19 cellular contexts compared by ENCODE assay signal in genomic region chr1:68281946-68282615, GRCh38. TPM values are rescaled to one million over a fixed set of nuclear protein-coding genes. Genes with fewer than 3 reads are reported as not detected.
"Had no signal": no experiment of that assay in that cellular context is flagged by ENCODE, and none has a peak within 500 bp of the region (broad histone marks: within the 10 kb centered on the region; RNA-seq: fewer than 3 reads in every experiment).

No MANE protein-coding gene starts in this region.

- H3K36me3 Mint-ChIP-seq: activated naive CD4-positive, alpha-beta T cell treated with anti-CD3 and anti-CD28 coated beads, Interleukin-2, amount 50 U/mL, for 72 hours; natural killer cell; stimulated activated effector memory CD8-positive, alpha-beta T cell treated with anti-CD3 and anti-CD28 coated beads, Interleukin-12 subunit alpha, Interleukin-12 subunit beta, amount 100 ng/mL, for 72 hours had no signal

- H3K36me3 ChIP-seq: esophagus squamous epithelium, left lung, thoracic aorta, upper lobe of right lung had no signal

- H3K27me3 Mint-ChIP-seq: activated CD4-positive, alpha-beta T cell treated with anti-CD3 and anti-CD28 coated beads, Interleukin-2, amount 10 ng/mL, durations not matched to agents 24 days and 14 days; central memory CD8-positive, alpha-beta T cell had no signal

- H3K27ac Mint-ChIP-seq: activated CD4-positive, alpha-beta T cell treated with anti-CD3 and anti-CD28 coated beads, Interleukin-2, amount 10 ng/mL, durations not matched to agents 24 days and 14 days; activated CD8-positive, alpha-beta T cell treated with anti-CD3 and anti-CD28 coated beads, Interleukin-2, amount 10 ng/mL, durations not matched to agents 7 days and 5 days; activated naive CD4-positive, alpha-beta T cell treated with anti-CD3 and anti-CD28 coated beads, Interleukin-2, amount 50 U/mL, for 72 hours; natural killer cell; stimulated activated effector memory CD8-positive, alpha-beta T cell treated with anti-CD3 and anti-CD28 coated beads, Interleukin-12 subunit alpha, Interleukin-12 subunit beta, amount 100 ng/mL, for 72 hours had no signal

- H3K9me3 Mint-ChIP-seq: activated CD4-positive, alpha-beta T cell treated with anti-CD3 and anti-CD28 coated beads, Interleukin-2, amount 10 ng/mL, durations not matched to agents 24 days and 14 days; central memory CD8-positive, alpha-beta T cell; natural killer cell had no signal

- H3K4me3 Mint-ChIP-seq: activated CD4-positive, alpha-beta T cell treated with anti-CD3 and anti-CD28 coated beads, Interleukin-2, amount 10 ng/mL, durations not matched to agents 24 days and 14 days; activated CD8-positive, alpha-beta T cell treated with anti-CD3 and anti-CD28 coated beads, Interleukin-2, amount 10 ng/mL, durations not matched to agents 7 days and 5 days; central memory CD8-positive, alpha-beta T cell; natural killer cell; stimulated activated effector memory CD8-positive, alpha-beta T cell treated with anti-CD3 and anti-CD28 coated beads, Interleukin-12 subunit alpha, Interleukin-12 subunit beta, amount 100 ng/mL, for 72 hours had no signal

- H3K9me3 ChIP-seq: body of pancreas, esophagus squamous epithelium, left lung, mucosa of descending colon, thoracic aorta, upper lobe of right lung had no signal

- H3K27ac ChIP-seq: body of pancreas, coronary artery, esophagus squamous epithelium, hepatocyte, left lung, thoracic aorta, upper lobe of right lung had no signal

- H3K79me2 ChIP-seq: hepatocyte had no signal

- H3K4me2 ChIP-seq: hepatocyte had no signal

- ATAC-seq: activated CD8-positive, alpha-beta T cell treated with anti-CD3 and anti-CD28 coated beads, Interleukin-2, amount 10 ng/mL, durations not matched to agents 7 days and 5 days; activated naive CD4-positive, alpha-beta T cell treated with anti-CD3 and anti-CD28 coated beads, Interleukin-2, amount 50 U/mL, for 72 hours; body of pancreas; left lung; mucosa of descending colon; natural killer cell; stimulated activated effector memory CD8-positive, alpha-beta T cell treated with anti-CD3 and anti-CD28 coated beads, Interleukin-12 subunit alpha, Interleukin-12 subunit beta, amount 100 ng/mL, for 72 hours; upper lobe of right lung had no signal

- DNase-seq: activated CD4-positive, alpha-beta T cell treated with anti-CD3 and anti-CD28 coated beads, Interleukin-2, amount 10 ng/mL, durations not matched to agents 24 days and 14 days; activated CD4-positive, CD25-positive, alpha-beta regulatory T cell; activated CD8-positive, alpha-beta memory T cell treated with anti-CD3 and anti-CD28 coated beads, Interleukin-2, amount 50 U/mL, for 4 hours; activated CD8-positive, alpha-beta T cell treated with anti-CD3 and anti-CD28 coated beads, Interleukin-2, amount 10 ng/mL, durations not matched to agents 7 days and 5 days; activated gamma-delta T cell; activated T-cell treated with anti-CD3 and anti-CD28 coated beads, Interleukin-2, amount 50 U/mL, for 48 hours; body of pancreas; esophagus squamous epithelium; islet precursor cell; left lung; mucosa of descending colon; natural killer cell; upper lobe of right lung had no signal

- H3K4me1 ChIP-seq: body of pancreas, esophagus squamous epithelium, left lung, upper lobe of right lung had no signal

- H2AFZ ChIP-seq: hepatocyte had no signal

- H3K4me3 ChIP-seq: body of pancreas, coronary artery, esophagus squamous epithelium, hepatocyte, left lung, mucosa of descending colon, thoracic aorta, upper lobe of right lung had no signal

- H3K4me1 Mint-ChIP-seq: activated CD4-positive, alpha-beta T cell treated with anti-CD3 and anti-CD28 coated beads, Interleukin-2, amount 10 ng/mL, durations not matched to agents 24 days and 14 days; central memory CD8-positive, alpha-beta T cell; natural killer cell; stimulated activated effector memory CD8-positive, alpha-beta T cell treated with anti-CD3 and anti-CD28 coated beads, Interleukin-12 subunit alpha, Interleukin-12 subunit beta, amount 100 ng/mL, for 72 hours had no signal

- H3K27me3 ChIP-seq: body of pancreas, esophagus squamous epithelium, hepatocyte, left lung, upper lobe of right lung had no signal

RNA-seq across cellular contexts. Expression of gene WLS, which starts 49.8 kb away (rescaled TPM):
- total RNA-seq: activated CD4-positive, alpha-beta T cell treated with anti-CD3 and anti-CD28 coated beads, Interleukin-2, amount 10 ng/mL, durations not matched to agents 24 days and 14 days; activated CD8-positive, alpha-beta T cell treated with anti-CD3 and anti-CD28 coated beads, Interleukin-2, amount 10 ng/mL, durations not matched to agents 7 days and 5 days; activated naive CD4-positive, alpha-beta T cell treated with anti-CD3 and anti-CD28 coated beads, Interleukin-2, amount 50 U/mL, for 72 hours had no signal
